Comparison of ENCODE assay signal across 8 cellular contexts in genomic region chr2:190467575-190468083, GRCh38. TPM values are rescaled to one million over a fixed set of nuclear protein-coding genes. Genes with fewer than 3 reads are reported as not detected.
DNase-seq lines count a peak whose midpoint lies in the region; ATAC-seq, FAIRE-seq and TF ChIP-seq lines count a peak whose summit lies in the region.

No MANE protein-coding gene starts in this region.

- no peak for TF ChIP-seq CTCF in A673 (conservative IDR thresholded peaks at IDR 0.05; ENCODE audit: low read depth, low read length)

- 62 to 84% (median 80%) methylated on average over 5 of the region's 5 CpGs for WGBS in small intestine, 3 donors

- H3K27ac ChIP-seq in A673 (ENCODE audit: low read depth, low read length, poor library complexity, severe bottlenecking), result peak overlapping the region; percentile 78
- H3K27ac ChIP-seq in small intestine (ENCODE audit: low read depth in 1 of 2, low read length in 1 of 2), result peak overlapping the region in 1 of 2 donors; percentile 55

- in situ Hi-C loops in SK-MEL-5 (cut with HindIII; ENCODE audit: low pct_unique_long_range_greater_than_20kb, low sequenced_read_pairs), result no loop called here

- H3K4me3 ChIP-seq in A673 (ENCODE audit: low read depth, low read length, poor library complexity, severe bottlenecking), result no peak overlapping the region
- no peak overlapping the region for H3K4me3 ChIP-seq in small intestine (ENCODE audit: low read depth in 1 of 2, low read length in 2 of 2)

- H3K36me3 ChIP-seq in A673 (ENCODE audit: insufficient read depth, low read length, poor library complexity, severe bottlenecking) (no peaks in the 10 kb centered on the region), small intestine (ENCODE audit: control insufficient read depth in 2 of 2, insufficient read depth in 2 of 2, low read length in 2 of 2) (no peaks in the 10 kb centered on the region)

- H3K27me3 ChIP-seq in A673 (replicated peaks; ENCODE audit: insufficient read depth, low read depth, low read length, poor library complexity), result no peaks in the 10 kb centered on the region
- H3K27me3 ChIP-seq in small intestine (ENCODE audit: control insufficient read depth in 2 of 2, insufficient read depth in 2 of 2, low read length in 2 of 2), result no peaks in the 10 kb centered on the region

- H3K9me3 ChIP-seq in A673 (ENCODE audit: low read depth, low read length, poor library complexity, severe bottlenecking), result no peaks in the 10 kb centered on the region
- H3K9me3 ChIP-seq in small intestine (ENCODE audit: control insufficient read depth, low read depth), result no peaks in the 10 kb centered on the region

- CTCF ChIA-PET in A673 (lab: Charles Lee), result no interaction called here

- intact Hi-C loops in A673 (cut with micrococcal nuclease; ENCODE audit: unreplicated experiment), result no loop called here

- ATAC-seq in HG02571 (IDR thresholded peaks at IDR 0.05; ENCODE audit: unreplicated experiment) (peak; percentile 44), HG03196 (IDR thresholded peaks at IDR 0.05; ENCODE audit: unreplicated experiment) (no peak)

- peak; percentile 14 for DNase-seq in A673 (ENCODE audit: low spot score)
- DNase-seq in SK-MEL-5 (ENCODE audit: low read depth, low spot score), result peak; percentile 21
- peak; percentile 55 for DNase-seq in left kidney (ENCODE audit: low read depth, low spot score)
- DNase-seq in activated CD8-positive, alpha-beta memory T cell treated with anti-CD3 and anti-CD28 coated beads, Interleukin-2, amount 50 U/mL, for 48 hours, result no peak
- no peak for DNase-seq in small intestine
- DNase-seq in effector CD4-positive, alpha-beta T cell, result no peak

- FAIRE-seq in small intestine (lab: Jason Lieb, UNC), result no peak

- POLR2A ChIA-PET in A673 (lab: Charles Lee; ENCODE audit: low non-redundant PET), result no interaction called here

- BruUV-seq in A673 (replicated peaks; lab: Mats Ljungman, UMichigan), result no TSS peak

- H3K4me1 ChIP-seq in A673 (ENCODE audit: insufficient read depth, low read length, poor library complexity, severe bottlenecking) (peaks cover 40% of the 10 kb centered on the region), small intestine (ENCODE audit: control insufficient read depth in 2 of 2, insufficient read depth in 1 of 2, low read depth in 1 of 2, low read length in 1 of 2) (peaks cover 2 to 15% of the 10 kb centered on the region in 2 donors)

RNA-seq across cellular contexts. Expression of gene MFSD6, which starts 59.5 kb away (rescaled TPM):
- total RNA-seq in A673 (2021), result 5.7 and 8.4 TPM in 2 replicates
- total RNA-seq in SK-MEL-5 (2014; rRNA removed; shearing (Covaris generic)), result 6.7 and 7.2 TPM in 2 replicates
- polyA plus RNA-seq in SK-MEL-5 (2015; cell fraction: cytosol; rRNA removed), result 9.8 and 11.6 TPM in 2 replicates
- 1.2 and 1.6 TPM in 2 replicates for polyA plus RNA-seq in SK-MEL-5 (2015; cell fraction: nucleus; rRNA removed)
- polyA plus RNA-seq in small intestine, result 10 to 100 TPM in 2 of 3 donors, 1 to 10 TPM in 1; 5.9 to 20.0 (median 10.3) TPM

Comparison
In these comparisons a context has a peak if more than half of its experiments do, and no peak if none do; other contexts are left out.
1. DNase-seq: peak in A673 (single experiment), SK-MEL-5 (single experiment) and left kidney (single experiment); none in activated CD8-positive, alpha-beta memory T cell treated with anti-CD3 and anti-CD28 coated beads, Interleukin-2, amount 50 U/mL, for 48 hours (single experiment), small intestine (single experiment) and effector CD4-positive, alpha-beta T cell (single experiment).